1 cellular context compared by ENCODE assay signal in genomic region chr13:114143806-114144605, GRCh38.
TF ChIP-seq lines count a peak whose summit lies in the region.

No MANE protein-coding gene starts in this region.

TF ChIP-seq in GM12878, 131 proteins besides CTCF, POLR2A, EP300 and RAD21:
- TF ChIP-seq PAX5 (IDR thresholded peaks at IDR 0.05; ENCODE audit: borderline replicate concordance, low read depth, low read length) (0 out of 2 replicates have a peak, but pooled peaks have one; percentile 8), SMC3 (IDR thresholded peaks at IDR 0.05; ENCODE audit: borderline replicate concordance, low read length) (peak; percentile 57; the same call in 1 of the 2 replicates), BCL3 (IDR thresholded peaks at IDR 0.05; ENCODE audit: borderline replicate concordance, insufficient read depth, low read depth, low read length, poor library complexity, severe bottlenecking) (no peak)
